In the genomic region with DNA sequence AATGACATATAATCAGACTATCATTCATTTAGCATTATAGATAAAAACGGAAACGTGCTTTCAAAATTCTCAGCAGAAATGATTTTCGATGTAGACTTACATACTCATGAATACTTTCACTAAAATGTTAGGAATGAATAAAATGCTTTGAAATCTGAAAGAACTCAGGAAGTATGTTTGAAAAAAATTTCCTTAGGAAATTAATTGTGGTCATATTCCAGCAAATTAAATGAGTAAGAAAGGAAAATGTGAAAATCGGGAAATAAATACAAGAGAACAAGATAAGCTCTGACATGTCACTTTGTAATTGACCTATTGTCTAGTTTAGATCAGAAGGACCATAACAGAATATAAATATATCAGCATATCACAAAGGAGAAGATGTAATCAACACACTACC, we compare ENCODE assay signal across 20 cellular contexts.
"Had no signal": no experiment of that assay in that cellular context is flagged by ENCODE, and none has a peak within 500 bp of the region (broad histone marks: within the 10 kb centered on the region; RNA-seq: fewer than 3 reads in every experiment).

No MANE protein-coding gene starts in this region.

- H3K4me1 ChIP-seq: parathyroid adenoma, upper lobe of left lung had no signal

- H3K27me3 ChIP-seq: hepatocyte, neutrophil, upper lobe of left lung had no signal

- H3K27ac Mint-ChIP-seq: activated naive CD8-positive, alpha-beta T cell treated with anti-CD3 and anti-CD28 coated beads for 36 hours; memory B cell; nephron; WTC11 had no signal

- H3K9me3 ChIP-seq: neutrophil, upper lobe of left lung had no signal

- H3K27me3 Mint-ChIP-seq: activated naive CD8-positive, alpha-beta T cell treated with anti-CD3 and anti-CD28 coated beads for 36 hours; memory B cell had no signal

- H3K4me2 ChIP-seq: hepatocyte had no signal

- H3K36me3 ChIP-seq: neutrophil, upper lobe of left lung had no signal

- H3K79me2 ChIP-seq: hepatocyte, parathyroid adenoma had no signal

- H3K27ac ChIP-seq: hepatocyte, neutrophil, parathyroid adenoma, upper lobe of left lung had no signal

- H3K4me1 Mint-ChIP-seq: activated naive CD8-positive, alpha-beta T cell treated with anti-CD3 and anti-CD28 coated beads for 36 hours; memory B cell had no signal

- H2AFZ ChIP-seq: hepatocyte, parathyroid adenoma had no signal

- ATAC-seq: activated T-cell treated with anti-CD3 and anti-CD28 coated beads, Interleukin-2, amount 50 U/mL, for 4 hours; right cardiac atrium; stimulated activated naive CD8-positive, alpha-beta T cell treated with anti-CD3 and anti-CD28 coated beads, Interleukin-15, Interleukin-2, amounts not matched to agents 100 U/mL and 50 U/mL, for 24 hours; WTC11 had no signal

- H3K4me3 Mint-ChIP-seq: activated naive CD8-positive, alpha-beta T cell treated with anti-CD3 and anti-CD28 coated beads for 36 hours; activated T-cell treated with anti-CD3 and anti-CD28 coated beads, Interleukin-2, amount 50 U/mL, for 4 hours; memory B cell; nephron; WTC11 had no signal

- DNase-seq: activated CD4-positive, alpha-beta T cell treated with anti-CD3 and anti-CD28 coated beads, Interleukin-2, amount 50 U/mL, for 48 hours; activated CD8-positive, alpha-beta memory T cell treated with anti-CD3 and anti-CD28 coated beads, Interleukin-2, amount 50 U/mL, for 48 hours; activated naive CD4-positive, alpha-beta T cell treated with Interleukin-2 at 50 U/mL for 16 hours; activated naive CD8-positive, alpha-beta T cell treated with anti-CD3 and anti-CD28 coated beads for 36 hours; activated T-cell treated with anti-CD3 and anti-CD28 coated beads, Interleukin-2, amount 50 U/mL, for 4 hours; cerebellar nuclear complex; cortex of kidney; foreskin melanocyte; right cardiac atrium; stimulated activated CD4-positive, alpha-beta T cell treated with anti-CD3 and anti-CD28 coated beads, Interleukin-12 subunit alpha, Interleukin-12 subunit beta, amount 100 ng/mL, for 4 hours; stimulated activated CD4-positive, alpha-beta T cell treated with anti-CD3 and anti-CD28 coated beads, Interleukin-4, amount 100 ng/mL, for 4 hours; stimulated activated naive CD8-positive, alpha-beta T cell treated with anti-CD3 and anti-CD28 coated beads, Interleukin-15, Interleukin-2, amounts not matched to agents 100 U/mL and 50 U/mL, for 24 hours; T-helper 9 cell; upper lobe of left lung had no signal

- H3K9me3 Mint-ChIP-seq: nephron, WTC11 had no signal

- H3K36me3 Mint-ChIP-seq: activated naive CD8-positive, alpha-beta T cell treated with anti-CD3 and anti-CD28 coated beads for 36 hours; memory B cell; WTC11 had no signal

- H3K4me3 ChIP-seq: hepatocyte, upper lobe of left lung had no signal

- H3K9ac ChIP-seq: parathyroid adenoma had no signal
